Comparison of ENCODE assay signal across 25 cellular contexts in genomic region chr12:28054583-28054982, GRCh38.
"Had no signal": no experiment of that assay in that cellular context is flagged by ENCODE, and none has a peak within 500 bp of the region (broad histone marks: within the 10 kb centered on the region; RNA-seq: fewer than 3 reads in every experiment).

No MANE protein-coding gene starts in this region.

- H3K27me3 ChIP-seq: colonic mucosa, esophagus squamous epithelium, gastrocnemius medialis, heart right ventricle, left lung had no signal

- H3K9me3 ChIP-seq: colonic mucosa, esophagus squamous epithelium, gastrocnemius medialis, heart right ventricle, left lung had no signal

- H3K27ac ChIP-seq: colonic mucosa, epithelial cell of prostate, gastrocnemius medialis, heart right ventricle, left lung had no signal

- FAIRE-seq: endometrium, islet of Langerhans, keratinocyte had no signal

- DNase-seq: colonic mucosa; cortex of kidney; effector CD8-positive, alpha-beta T cell; effector memory CD8-positive, alpha-beta T cell; endodermal cell; erythroblast; esophagus squamous epithelium; foreskin fibroblast; foreskin melanocyte; gastrocnemius medialis; glutamatergic neuron; head of caudate nucleus; heart right ventricle; left cardiac atrium; left lung; left ventricle myocardium superior; mammary epithelial cell; mesendoderm; midbrain; naive thymus-derived CD4-positive, alpha-beta T cell had no signal

- H3K4me3 ChIP-seq: colonic mucosa, esophagus squamous epithelium, gastrocnemius medialis, heart right ventricle, left lung, lung had no signal

- H3K4me1 ChIP-seq: colonic mucosa, gastrocnemius medialis, left lung had no signal

- H3K36me3 ChIP-seq: colonic mucosa, esophagus squamous epithelium, gastrocnemius medialis, heart right ventricle, left lung had no signal
